Comparison of ENCODE assay signal across 8 cellular contexts in the genomic region with DNA sequence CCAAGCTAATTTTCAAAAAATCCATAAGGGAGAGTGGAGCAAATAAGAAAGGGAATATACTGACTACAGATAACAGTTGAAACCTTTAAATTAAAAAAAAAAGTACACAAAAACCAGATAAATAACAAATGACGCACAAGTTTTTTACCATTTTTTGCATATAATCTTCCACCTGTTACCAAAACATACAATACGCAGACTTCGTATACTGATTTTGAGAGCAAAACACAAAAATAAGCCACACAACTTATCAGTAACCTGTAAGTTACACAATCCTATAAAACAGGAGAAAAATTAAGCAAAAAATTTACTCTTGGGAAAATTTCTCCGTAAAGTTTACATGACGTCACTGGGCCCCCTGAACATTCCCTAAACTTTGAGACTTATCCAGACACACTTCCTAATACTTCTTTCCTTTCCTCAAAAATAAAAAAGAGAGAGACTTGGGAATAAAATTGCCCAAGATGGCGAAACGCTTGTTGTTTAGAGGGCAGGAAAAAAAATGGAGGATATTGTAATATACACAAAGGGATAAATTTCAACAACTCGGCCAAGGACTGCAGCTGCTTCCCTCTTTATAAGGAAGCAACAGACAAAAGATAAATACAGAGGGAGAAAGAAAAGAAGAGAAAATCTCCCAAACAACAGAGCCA. TPM values are rescaled to one million over a fixed set of nuclear protein-coding genes. Genes with fewer than 3 reads are reported as not detected.
A peak's percentile ranks its signal among the peaks of the same experiment; 100 is the strongest.
DNase-seq lines count a peak whose midpoint lies in the region; ATAC-seq, FAIRE-seq and TF ChIP-seq lines count a peak whose summit lies in the region.

No MANE protein-coding gene starts in this region.

- H3K27ac ChIP-seq in SJSA1 (peak overlapping the region; percentile 92), fibroblast of lung (ENCODE audit: insufficient read depth, low read length) (peak overlapping the region; percentile 87), pancreas (peak overlapping the region; percentile 91 to 99 (median 96))

- intact Hi-C loops in Right ventricle myocardium superior (cut with DNase I): loop anchor here (5.0 kb wide), 1 partner anchor 98 kb away; the partner anchor contains the start of gene MARCHF7
- intact Hi-C loops in left ventricle myocardium superior (cut with micrococcal nuclease): no loop called here
- intact Hi-C loops in pancreas (cut with DNase I): no loop called here

- H3K9ac ChIP-seq in fibroblast of lung (ENCODE audit: insufficient read depth, low read length): peak overlapping the region; percentile 82

- 1% methylated on average over 8 of the region's 8 CpGs for WGBS in pancreas, 2 donors

- H3K4me2 ChIP-seq in fibroblast of lung (ENCODE audit: extremely low read depth, insufficient read depth, low read length): peak overlapping the region; percentile 92

- no peaks in the 10 kb centered on the region for H4K20me1 ChIP-seq in fibroblast of lung (ENCODE audit: control insufficient read depth, extremely low read depth, insufficient read depth, low read length)

- H3K9me3 ChIP-seq in SJSA1 (replicated peaks): no peaks in the 10 kb centered on the region
- H3K9me3 ChIP-seq in fibroblast of lung (ENCODE audit: control insufficient read depth, insufficient read depth, low read depth, low read length): no peaks in the 10 kb centered on the region
- H3K9me3 ChIP-seq in pancreas: peaks cover 0 to 3% (median 0%) of the 10 kb centered on the region in 4 donors

- DNase-seq in Right ventricle myocardium superior (no peak), left ventricle myocardium superior (no peak), SJSA1 (ENCODE audit: low read depth in 1 of 2, low spot score in 2 of 2) (peak in 1 of 2 experiments; percentile 80), fibroblast of lung (ENCODE audit: low read depth in 2 of 2) (no peak), pancreas (peak in 1 of 6 donors; percentile 15), NCI-H82 treated with DMSO at 0.1 percent for 48 hours (lab: John Stamatoyannopoulos, UW; ENCODE audit: unreplicated experiment) (no peak), NCI-H1436 (lab: John Stamatoyannopoulos, UW) (no peak)

- FAIRE-seq in pancreas (lab: Jason Lieb, UNC): peak; percentile 94

- TF ChIP-seq CTCF in fibroblast of lung (conservative IDR thresholded peaks at IDR 0.05 in 1 of 2, IDR thresholded peaks at IDR 0.05 in 1 of 2; ENCODE audit: low read depth in 1 of 2, low read length in 2 of 2) (no peak), pancreas (IDR thresholded peaks at IDR 0.05) (no peak)

- peaks cover 6% of the 10 kb centered on the region; the same call in 1 of the 2 replicates for H3K4me1 ChIP-seq in SJSA1 (replicated peaks)
- H3K4me1 ChIP-seq in fibroblast of lung (ENCODE audit: control insufficient read depth, extremely low read depth, insufficient read depth, low read length): no peaks in the 10 kb centered on the region
- H3K4me1 ChIP-seq in pancreas: peaks cover 27 to 59% (median 45%) of the 10 kb centered on the region in 3 donors

- H2AFZ ChIP-seq in fibroblast of lung (ENCODE audit: low read length): peak overlapping the region; percentile 54

- ATAC-seq in Right ventricle myocardium superior (ENCODE audit: poor library complexity) (peak; percentile 12), left ventricle myocardium superior (no peak), pancreas (peak; percentile 2 to 35 (median 23)), HG03108 (IDR thresholded peaks at IDR 0.05; ENCODE audit: unreplicated experiment) (no peak)

- H3K27me3 ChIP-seq in SJSA1 (replicated peaks) (no peaks in the 10 kb centered on the region), fibroblast of lung (ENCODE audit: control insufficient read depth, insufficient read depth, low read length) (no peaks in the 10 kb centered on the region), pancreas (no peaks in the 10 kb centered on the region)

- H3K79me2 ChIP-seq in fibroblast of lung (ENCODE audit: control insufficient read depth, insufficient read depth, low read length): peaks cover 22% of the 10 kb centered on the region

- H3K4me3 ChIP-seq in SJSA1 (peak overlapping the region; percentile 71), fibroblast of lung (replicated peaks in 1 of 4; ENCODE audit: control extremely low read depth in 1 of 4, insufficient read depth in 1 of 4, low read depth in 3 of 4, low read length in 4 of 4) (peak overlapping the region; percentile 61 to 97 (median 71)), pancreas (peak overlapping the region; percentile 10 to 73 (median 64))

- H3K36me3 ChIP-seq in SJSA1 (no peaks in the 10 kb centered on the region; the same call in 1 of the 2 replicates), fibroblast of lung (ENCODE audit: control insufficient read depth, insufficient read depth, low read length) (no peaks in the 10 kb centered on the region), pancreas (no peaks in the 10 kb centered on the region)

RNA-seq across cellular contexts. Expression of gene BAZ2B, which starts 1.7 kb away (rescaled TPM):
- total RNA-seq in Right ventricle myocardium superior (27.0 TPM), left ventricle myocardium superior (38.6 TPM), fibroblast of lung (47.0 and 61.8 TPM in 2 replicates), pancreas (10 to 100 TPM; 22.9 to 52.1 (median 36.0) TPM)
- 15.0 and 20.5 TPM in 2 replicates for total RNA-seq in SJSA1 (2014; rRNA removed; shearing (Covaris generic))
- polyA plus RNA-seq in fibroblast of lung (16.3 and 28.0 TPM in 2 replicates), pancreas (10 to 100 TPM; 14.4 to 15.5 TPM)
- polyA plus RNA-seq in fibroblast of lung (2012): 8.7 and 17.1 TPM in 2 replicates
- polyA minus RNA-seq in fibroblast of lung (ENCODE audit: low replicate concordance): 14.7 and 34.3 TPM in 2 replicates

Comparison
In these comparisons a context has a peak if more than half of its experiments do, and no peak if none do; other contexts are left out.
1. ATAC-seq: peak in Right ventricle myocardium superior (single experiment) and pancreas (4 of 4); none in left ventricle myocardium superior (single experiment) and HG03108 (single experiment).
2. Peak in every context shown above with its lines, with median percentiles within 50 percentile points of each other: H3K27ac ChIP-seq and H3K4me3 ChIP-seq.